ENCODE assay signal across 19 cellular contexts in genomic region chr1:41480204-41481108, GRCh38. TPM values are rescaled to one million over a fixed set of nuclear protein-coding genes. Genes with fewer than 3 reads are reported as not detected.
"Had no signal": no experiment of that assay in that cellular context is flagged by ENCODE, and none has a peak within 500 bp of the region (broad histone marks: within the 10 kb centered on the region; RNA-seq: fewer than 3 reads in every experiment).

No MANE protein-coding gene starts in this region.

- H3K9me3 ChIP-seq: testis, upper lobe of right lung had no signal

- H3K27me3 ChIP-seq: testis, upper lobe of right lung had no signal

- H3K27ac ChIP-seq: upper lobe of right lung, VCaP had no signal

- H3K4me3 ChIP-seq: coronary artery, testis, upper lobe of right lung had no signal

- H3K36me3 ChIP-seq: upper lobe of right lung had no signal

- ATAC-seq: activated CD8-positive, alpha-beta memory T cell treated with anti-CD3 and anti-CD28 coated beads, Interleukin-2, amount 10 ng/mL, durations not matched to agents 7 days and 5 days; esophagus mucosa; right cardiac atrium; upper lobe of right lung had no signal

- FAIRE-seq: small intestine had no signal

- DNase-seq: activated CD4-positive, alpha-beta memory T cell treated with anti-CD3 and anti-CD28 coated beads for 36 hours; activated CD4-positive, alpha-beta T cell treated with anti-CD3 and anti-CD28 coated beads for 1 hour; activated CD8-positive, alpha-beta memory T cell treated with anti-CD3 and anti-CD28 coated beads, Interleukin-2, amount 10 ng/mL, durations not matched to agents 7 days and 5 days; activated naive CD4-positive, alpha-beta T cell treated with anti-CD3 and anti-CD28 coated beads for 36 hours; activated T-cell treated with anti-CD3 and anti-CD28 coated beads, Interleukin-2, amount 50 U/mL, for 1 hour; central memory CD4-positive, alpha-beta T cell; hippocampal formation; naive B cell; small intestine; testis; upper lobe of right lung had no signal

RNA-seq across cellular contexts. Expression of gene EDN2, which starts 4.0 kb away (rescaled TPM):
- total RNA-seq: activated CD4-positive, alpha-beta memory T cell treated with anti-CD3 and anti-CD28 coated beads for 36 hours; activated CD8-positive, alpha-beta memory T cell treated with anti-CD3 and anti-CD28 coated beads, Interleukin-2, amount 10 ng/mL, durations not matched to agents 7 days and 5 days; activated naive CD4-positive, alpha-beta T cell treated with anti-CD3 and anti-CD28 coated beads for 36 hours; activated T-helper 2 cell treated with anti-CD3 and anti-CD28 coated beads, Interferon-gamma antibody, Interleukin-2, Interleukin-4, amounts not matched to agents 10 μg/mL and 5 μg/mL and 100 μg/mL, durations not matched to agents 14 hours and 24 hours and 36 hours; kidney epithelial cell; progenitor cell of endocrine pancreas; T-helper 1 cell treated with Interleukin-12 subunit alpha and Interleukin-12 subunit beta and Interleukin-4 antibody, amounts not matched to agents 30 ng/mL and 1 ng/mL, for 36 hours; testis; upper lobe of right lung had no signal
